ENCODE assay signal across 10 cellular contexts in the genomic region with DNA sequence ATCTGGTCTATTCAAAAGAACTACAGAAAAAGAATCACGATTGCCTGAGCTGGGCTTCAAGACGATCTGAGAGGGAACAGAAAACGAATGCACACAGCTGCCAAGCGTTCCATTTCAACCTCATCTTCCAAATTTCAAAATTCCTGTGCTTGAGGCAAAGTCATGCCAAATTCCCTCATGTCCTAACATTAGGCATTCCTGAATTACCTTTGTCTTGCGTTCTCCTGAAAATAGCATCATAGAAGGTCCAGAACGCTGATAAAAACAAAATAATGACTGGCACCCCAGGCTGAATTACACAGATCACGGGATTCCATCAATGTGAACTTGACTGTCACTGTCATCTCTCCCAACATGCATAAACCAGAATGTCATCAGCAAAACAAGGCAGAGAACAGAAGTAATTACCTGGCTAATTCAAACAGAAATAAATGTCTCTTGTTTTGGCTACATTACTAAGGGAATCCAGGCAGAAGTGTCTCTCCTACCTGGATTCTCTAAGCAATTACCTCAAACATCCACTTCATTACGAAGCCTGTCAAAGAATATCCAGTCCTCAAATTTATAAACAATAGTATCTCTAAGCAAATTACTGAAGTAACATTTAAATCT. TPM values are rescaled to one million over a fixed set of nuclear protein-coding genes. Genes with fewer than 3 reads are reported as not detected.
"Had no signal": no experiment of that assay in that cellular context is flagged by ENCODE, and none has a peak within 500 bp of the region (broad histone marks: within the 10 kb centered on the region; RNA-seq: fewer than 3 reads in every experiment).

No MANE protein-coding gene starts in this region.

- DNase-seq: GM23248, GOT3, H7, HFFc6, IMR-90, KG1 had no signal

- ATAC-seq: HCT116, K562 had no signal

- H3K27ac ChIP-seq: GM23248 had no signal

- H3K9ac ChIP-seq: GM23248 had no signal

- H3K9me3 ChIP-seq: HAP-1 had no signal

- FAIRE-seq: HTR-8/SVneo, K562 had no signal

- H2AFZ ChIP-seq: GM23248 had no signal

- H3K4me3 ChIP-seq: GM23248, HAP-1, K562 had no signal

- H3K36me3 ChIP-seq: HAP-1 had no signal

RNA-seq across cellular contexts. Expression of a gene that starts 12.0 kb away (rescaled TPM):
- polyA plus RNA-seq: K562 had no signal
